8 cellular contexts compared by ENCODE assay signal in genomic region chr1:56831874-56832693, GRCh38. TPM values are rescaled to one million over a fixed set of nuclear protein-coding genes. Genes with fewer than 3 reads are reported as not detected.
DNase-seq lines count a peak whose midpoint lies in the region; ATAC-seq and TF ChIP-seq lines count a peak whose summit lies in the region.

No MANE protein-coding gene starts in this region.

- no peaks in the 10 kb centered on the region for H3K36me3 ChIP-seq in Loucy (ENCODE audit: insufficient read depth, low read length)

- H3K4me1 Mint-ChIP-seq in activated naive CD8-positive, alpha-beta T cell treated with anti-CD3 and anti-CD28 coated beads, Interleukin-2, amount 50 U/mL, for 24 hours, result peaks cover 9% of the 10 kb centered on the region

- H3K9me2 ChIP-seq in Loucy (replicated peaks; ENCODE audit: low read depth, low read length), result no peaks in the 10 kb centered on the region

- no peak overlapping the region for H3K9ac ChIP-seq in Loucy (ENCODE audit: low read depth, low read length, poor library complexity, severe bottlenecking)

- no peaks in the 10 kb centered on the region for H3K27me3 ChIP-seq in Loucy (ENCODE audit: insufficient read depth, low read length, poor library complexity, severe bottlenecking)

- H3K4me3 ChIP-seq in Loucy (ENCODE audit: low read length, poor library complexity, severe bottlenecking), result no peak overlapping the region

- intact Hi-C loops in left cardiac atrium (cut with DNase I), result loop anchor here in 1 of 2 donors (5.0 to 10.0 kb wide), 4 partner anchors 243 to 1323 kb away; no protein-coding TSS in a partner anchor

- H3K9me3 ChIP-seq in Loucy (ENCODE audit: insufficient read depth, low read depth, low read length), result no peaks in the 10 kb centered on the region

- H3K27me3 Mint-ChIP-seq in activated naive CD8-positive, alpha-beta T cell treated with anti-CD3 and anti-CD28 coated beads, Interleukin-2, amount 50 U/mL, for 24 hours, result peaks cover 13% of the 10 kb centered on the region

- no peaks in the 10 kb centered on the region for H3K9me3 Mint-ChIP-seq in activated naive CD8-positive, alpha-beta T cell treated with anti-CD3 and anti-CD28 coated beads, Interleukin-2, amount 50 U/mL, for 24 hours

- H3K27ac Mint-ChIP-seq in activated naive CD8-positive, alpha-beta T cell treated with anti-CD3 and anti-CD28 coated beads, Interleukin-2, amount 50 U/mL, for 24 hours, result no peak overlapping the region

- peak; percentile 73 for DNase-seq in DMS153 treated with DMSO at 0.1 percent for 48 hours (lab: John Stamatoyannopoulos, UW; ENCODE audit: unreplicated experiment)
- DNase-seq in SW 1271 (lab: John Stamatoyannopoulos, UW), result peak; percentile 21 to 55
- DNase-seq in activated naive CD8-positive, alpha-beta T cell treated with anti-CD3 and anti-CD28 coated beads, Interleukin-2, amount 50 U/mL, for 24 hours, result peak; percentile 68
- DNase-seq in left cardiac atrium, result peak; percentile 59
- peak; percentile 76 for DNase-seq in retina
- DNase-seq in cortex of kidney (lab: John Stamatoyannopoulos, UW), result no peak

- H3K4me1 ChIP-seq in Loucy (ENCODE audit: insufficient read depth, low read length, poor library complexity, severe bottlenecking), result no peaks in the 10 kb centered on the region

- H3K36me3 Mint-ChIP-seq in activated naive CD8-positive, alpha-beta T cell treated with anti-CD3 and anti-CD28 coated beads, Interleukin-2, amount 50 U/mL, for 24 hours (ENCODE audit: low read depth), result no peaks in the 10 kb centered on the region

- H3K79me2 ChIP-seq in Loucy (ENCODE audit: insufficient read depth, low read length), result no peaks in the 10 kb centered on the region

- H3K4me3 Mint-ChIP-seq in activated naive CD8-positive, alpha-beta T cell treated with anti-CD3 and anti-CD28 coated beads, Interleukin-2, amount 50 U/mL, for 24 hours, result no peak overlapping the region

- no peak overlapping the region for H3K4me2 ChIP-seq in Loucy (ENCODE audit: low read depth, low read length, poor library complexity, severe bottlenecking)

- peak; percentile 90 for ATAC-seq in GM21529 (IDR thresholded peaks at IDR 0.05; ENCODE audit: unreplicated experiment)
- peak; percentile 68 for ATAC-seq in activated naive CD8-positive, alpha-beta T cell treated with anti-CD3 and anti-CD28 coated beads, Interleukin-2, amount 50 U/mL, for 24 hours
- ATAC-seq in left cardiac atrium, result peak; percentile 77 to 90

- peak; percentile 98 for TF ChIP-seq CTCF in Loucy (conservative IDR thresholded peaks at IDR 0.05; ENCODE audit: low read length)

- H2AFZ ChIP-seq in Loucy (ENCODE audit: low read length), result no peak overlapping the region; the same call in 1 of the 2 replicates

- H3F3A ChIP-seq in Loucy (ENCODE audit: low read depth), result no peaks in the 10 kb centered on the region

- no peaks in the 10 kb centered on the region for H4K20me1 ChIP-seq in Loucy (ENCODE audit: insufficient read depth, low read length, poor library complexity, severe bottlenecking)

RNA-seq across cellular contexts. Expression of gene FYB2, which starts 12.9 kb away (rescaled TPM):
- total RNA-seq in left cardiac atrium, result 1 to 10 TPM in 1 of 2 donors, under 1 TPM in 1; 0.97 to 1.9 TPM

RNA-seq across cellular contexts. Expression of gene C8A, which starts 22.5 kb away (rescaled TPM):
- not detected for total RNA-seq in left cardiac atrium
